ENCODE assay signal across 8 cellular contexts in the genomic region with DNA sequence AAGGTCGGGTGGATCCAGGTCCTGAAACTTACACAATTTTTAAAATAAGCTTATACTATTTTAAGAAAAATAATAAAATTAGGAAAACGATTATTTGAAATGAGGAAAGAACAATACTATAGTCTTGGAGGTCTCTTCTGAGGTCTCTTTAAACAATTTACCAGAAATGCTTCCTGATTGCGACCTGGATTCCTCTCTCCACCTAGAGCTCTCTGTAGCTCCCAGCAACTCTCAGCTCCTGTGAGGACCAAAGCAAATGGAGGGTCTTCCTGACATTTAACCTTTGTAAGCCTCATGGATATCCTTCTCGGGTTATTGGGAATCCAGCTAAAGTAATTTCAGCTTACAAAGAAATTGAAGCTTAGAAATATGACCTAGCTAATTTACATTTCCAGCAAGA. TPM values are rescaled to one million over a fixed set of nuclear protein-coding genes. Genes with fewer than 3 reads are reported as not detected.
DNase-seq lines count a peak whose midpoint lies in the region; ATAC-seq, FAIRE-seq and TF ChIP-seq lines count a peak whose summit lies in the region.

No MANE protein-coding gene starts in this region.

- DNase-seq in CD4-positive, alpha-beta memory T cell = no peak
- DNase-seq in endothelial cell of umbilical vein (ENCODE audit: low read depth, low spot score) = no peak
- DNase-seq in NCI-H524 (lab: John Stamatoyannopoulos, UW) = no peak
- DNase-seq in body of pancreas = no peak

- no peaks in the 10 kb centered on the region for H3K36me3 ChIP-seq in CD4-positive, alpha-beta memory T cell (ENCODE audit: insufficient read depth, low read length)
- H3K36me3 ChIP-seq in OCI-LY3 (replicated peaks; ENCODE audit: low read depth, low read length) = no peaks in the 10 kb centered on the region
- H3K36me3 ChIP-seq in endothelial cell of umbilical vein (ENCODE audit: control insufficient read depth in 2 of 2, extremely low read depth in 1 of 2, insufficient read depth in 2 of 2, low read length in 2 of 2) = no peaks in the 10 kb centered on the region
- H3K36me3 ChIP-seq in neutrophil = no peaks in the 10 kb centered on the region
- H3K36me3 ChIP-seq in body of pancreas (replicated peaks in 1 of 2; ENCODE audit: insufficient read depth in 1 of 2, low read depth in 2 of 2) = no peaks in the 10 kb centered on the region

- H3K9me1 ChIP-seq in endothelial cell of umbilical vein (replicated peaks; ENCODE audit: control insufficient read depth, extremely low read depth, insufficient read depth, low read length) = no peaks in the 10 kb centered on the region

- H3K27me3 Mint-ChIP-seq in CD4-positive, alpha-beta memory T cell = no peaks in the 10 kb centered on the region

- peak; percentile 24 for FAIRE-seq in endothelial cell of umbilical vein (lab: Jason Lieb, UNC)

- H3K36me3 Mint-ChIP-seq in CD4-positive, alpha-beta memory T cell = peaks cover 12 to 15% of the 10 kb centered on the region in 2 donors

- WGBS in body of pancreas, 2 donors = 17 to 24% methylated on average over 4 of the region's 4 CpGs

- no TSS peak for BruUV-seq in endothelial cell of umbilical vein (replicated peaks; lab: Mats Ljungman, UMichigan)

- POLR2A ChIA-PET in CD4-positive, alpha-beta memory T cell (lab: Charles Lee; ENCODE audit: partially characterized antibody) = interaction anchor here (0.7 to 1.1 kb wide), 3 partner anchors 12 to 751 kb away, joined by 3 to 4 read pairs (median 3); no protein-coding TSS in a partner anchor
- POLR2A ChIA-PET in endothelial cell of umbilical vein (lab: Charles Lee) = interaction anchor here (0.6 kb wide), 1 partner anchor 39 kb away, joined by 3 read pairs; no protein-coding TSS in a partner anchor

- H3K4me3 ChIP-seq in CD4-positive, alpha-beta memory T cell (ENCODE audit: low read length in 2 of 2) = peak overlapping the region in 1 of 2 donors; percentile 68
- peak overlapping the region; percentile 88 for H3K4me3 ChIP-seq in OCI-LY3 (ENCODE audit: low read length)
- H3K4me3 ChIP-seq in endothelial cell of umbilical vein (replicated peaks in 1 of 3; ENCODE audit: insufficient read depth in 1 of 3, low read depth in 1 of 3, low read length in 3 of 3) = peak overlapping the region; percentile 54 to 93 (median 70)
- peak overlapping the region; percentile 74 to 75 for H3K4me3 ChIP-seq in neutrophil (ENCODE audit: low read depth in 1 of 2, low read length in 1 of 2)
- H3K4me3 ChIP-seq in body of pancreas = peak overlapping the region in 1 of 2 donors; percentile 64

- dilution Hi-C loops in endothelial cell of umbilical vein (cut with MboI; ENCODE audit: extremely low pct_ligation_motif_present, low sequenced_read_pairs) = no loop called here

- intact Hi-C loops in CD4-positive, alpha-beta memory T cell (cut with micrococcal nuclease) = loop anchor here (5.0 kb wide), 1 partner anchor 216 kb away; a partner anchor contains a TSS
- intact Hi-C loops in endothelial cell of umbilical vein (cut with micrococcal nuclease) = loop anchor here (10.0 kb wide), 1 partner anchor 214 kb away; a partner anchor contains a TSS
- intact Hi-C loops in body of pancreas (cut with DNase I) = no loop called here

- H3K9me3 ChIP-seq in CD4-positive, alpha-beta memory T cell (ENCODE audit: control insufficient read depth in 1 of 2, low read length in 2 of 2) = no peaks in the 10 kb centered on the region
- H3K9me3 ChIP-seq in OCI-LY3 (ENCODE audit: insufficient read depth, low read length) = no peaks in the 10 kb centered on the region
- H3K9me3 ChIP-seq in endothelial cell of umbilical vein (replicated peaks; ENCODE audit: control insufficient read depth, insufficient read depth, low read length) = no peaks in the 10 kb centered on the region
- peaks cover 8% of the 10 kb centered on the region for H3K9me3 ChIP-seq in neutrophil
- H3K9me3 ChIP-seq in body of pancreas = peaks cover 0 to 9% (median 0%) of the 10 kb centered on the region in 3 donors

- peak overlapping the region; percentile 94 for H2AFZ ChIP-seq in OCI-LY3 (ENCODE audit: low read depth, low read length)
- peak overlapping the region; percentile 99 for H2AFZ ChIP-seq in endothelial cell of umbilical vein (ENCODE audit: low read depth, low read length)

- no peak for TF ChIP-seq CTCF in OCI-LY3 (IDR thresholded peaks at IDR 0.05; ENCODE audit: low read depth, low read length)
- no peak for TF ChIP-seq CTCF in endothelial cell of umbilical vein (IDR thresholded peaks at IDR 0.05; ENCODE audit: extremely low read depth in 1 of 2, insufficient read depth in 1 of 2, low read depth in 1 of 2, low read length in 2 of 2)
- TF ChIP-seq CTCF in neutrophil (IDR thresholded peaks at IDR 0.05) = no peak
- no peak for TF ChIP-seq CTCF in body of pancreas (IDR thresholded peaks at IDR 0.05)

- peak overlapping the region in 5 of 7 donors; percentile 42 to 95 (median 80) for H3K27ac Mint-ChIP-seq in CD4-positive, alpha-beta memory T cell

- TF ChIP-seq POLR2A in endothelial cell of umbilical vein (IDR thresholded peaks at IDR 0.05; ENCODE audit: low read depth, low read length) (no peak), body of pancreas (IDR thresholded peaks at IDR 0.05) (no peak)

- CTCF ChIA-PET in CD4-positive, alpha-beta memory T cell (lab: Charles Lee; ENCODE audit: partially characterized antibody) = interaction anchor here (1.0 to 1.5 kb wide), 3 partner anchors 18 to 284 kb away, joined by 3 read pairs; no protein-coding TSS in a partner anchor
- CTCF ChIA-PET in endothelial cell of umbilical vein (lab: Charles Lee) = interaction anchor here (1.1 to 1.9 kb wide), 3 partner anchors 11 to 210 kb away, joined by 6 to 11 read pairs (median 7); no protein-coding TSS in a partner anchor

- ATAC-seq in HG03280 (IDR thresholded peaks at IDR 0.05; ENCODE audit: unreplicated experiment) = no peak
- ATAC-seq in body of pancreas = no peak
- no peak for ATAC-seq in HG02981 (IDR thresholded peaks at IDR 0.05; ENCODE audit: unreplicated experiment)

- peaks cover 7% of the 10 kb centered on the region for H3K4me1 ChIP-seq in CD4-positive, alpha-beta memory T cell (ENCODE audit: insufficient read depth, low read length)
- H3K4me1 ChIP-seq in OCI-LY3 (ENCODE audit: low read length) (no peaks in the 10 kb centered on the region; the same call in 1 of the 2 replicates), endothelial cell of umbilical vein (ENCODE audit: control insufficient read depth, extremely low read depth, insufficient read depth, low read length) (peaks cover 2% of the 10 kb centered on the region), neutrophil (ENCODE audit: control insufficient read depth in 1 of 2, insufficient read depth in 1 of 2, low read depth in 1 of 2, low read length in 1 of 2) (peaks cover 5 to 12% of the 10 kb centered on the region in 2 experiments), body of pancreas (peaks cover 5% of the 10 kb centered on the region)

- H3K4me2 ChIP-seq in OCI-LY3 (ENCODE audit: low read length) (peak overlapping the region; percentile 74), endothelial cell of umbilical vein (ENCODE audit: insufficient read depth, low read length) (peak overlapping the region; percentile 71)

- peaks cover 13 to 43% (median 18%) of the 10 kb centered on the region in 4 donors for H3K4me1 Mint-ChIP-seq in CD4-positive, alpha-beta memory T cell

- peak overlapping the region; percentile 60 for H3K27ac ChIP-seq in CD4-positive, alpha-beta memory T cell (ENCODE audit: low read depth, low read length)
- H3K27ac ChIP-seq in OCI-LY3 (ENCODE audit: low read length) (no peak overlapping the region), endothelial cell of umbilical vein (ENCODE audit: insufficient read depth, low read depth, low read length) (no peak overlapping the region), neutrophil (no peak overlapping the region), body of pancreas (peak overlapping the region in 2 of 4 donors; percentile 75 to 87)

- H4K20me1 ChIP-seq in OCI-LY3 (ENCODE audit: insufficient read depth, low read length) = no peaks in the 10 kb centered on the region
- H4K20me1 ChIP-seq in endothelial cell of umbilical vein (replicated peaks; ENCODE audit: control insufficient read depth, extremely low read depth, insufficient read depth, low read length) = no peaks in the 10 kb centered on the region

- H3K9me3 Mint-ChIP-seq in CD4-positive, alpha-beta memory T cell = peaks cover 0 to 13% (median 11%) of the 10 kb centered on the region in 8 donors

- H3K4me3 Mint-ChIP-seq in CD4-positive, alpha-beta memory T cell = peak overlapping the region; percentile 92 to 99 (median 98)

- H3K9ac ChIP-seq in OCI-LY3 (ENCODE audit: low read length) (peak overlapping the region; percentile 64), endothelial cell of umbilical vein (replicated peaks; ENCODE audit: extremely low read depth, insufficient read depth, low read length) (peak overlapping the region; percentile 49)

- no peaks in the 10 kb centered on the region for H3K27me3 ChIP-seq in CD4-positive, alpha-beta memory T cell (ENCODE audit: insufficient read depth, low read length)
- no peaks in the 10 kb centered on the region for H3K27me3 ChIP-seq in OCI-LY3 (ENCODE audit: low read depth, low read length)
- peaks cover 0 to 2% of the 10 kb centered on the region in 2 experiments for H3K27me3 ChIP-seq in endothelial cell of umbilical vein (ENCODE audit: control insufficient read depth in 2 of 2, insufficient read depth in 2 of 2, low read length in 2 of 2)
- no peaks in the 10 kb centered on the region for H3K27me3 ChIP-seq in neutrophil
- H3K27me3 ChIP-seq in body of pancreas = no peaks in the 10 kb centered on the region

- H3K79me2 ChIP-seq in OCI-LY3 (ENCODE audit: low read length) = no peaks in the 10 kb centered on the region
- no peaks in the 10 kb centered on the region for H3K79me2 ChIP-seq in endothelial cell of umbilical vein (ENCODE audit: control insufficient read depth, insufficient read depth, low read length)

RNA-seq across cellular contexts. Expression of a gene that starts 0.9 kb away (rescaled TPM):
- total RNA-seq in CD4-positive, alpha-beta memory T cell = 1 to 10 TPM; 6.0 to 7.5 TPM
- 1 to 10 TPM in 1 of 2 donors, under 1 TPM in 1; 0.46 to 1.5 TPM for polyA plus RNA-seq in CD4-positive, alpha-beta memory T cell
- total RNA-seq in endothelial cell of umbilical vein (1.5 and 1.7 TPM in 2 replicates), body of pancreas (1 to 10 TPM; 4.7 to 6.6 TPM)
- polyA plus RNA-seq in endothelial cell of umbilical vein = 0.24 and 0.36 TPM in 2 replicates
- polyA plus RNA-seq in endothelial cell of umbilical vein (2011; cell fraction: cytosol; rRNA removed) = 0.23 and 0.27 TPM in 2 replicates
- polyA plus RNA-seq in endothelial cell of umbilical vein (2011; cell fraction: nucleus; rRNA removed) = 1.3 and 1.9 TPM in 2 replicates
- polyA plus RNA-seq in endothelial cell of umbilical vein (2012) = 0.47 and 0.91 TPM in 2 replicates
- polyA minus RNA-seq in endothelial cell of umbilical vein = 0.73 and 1.2 TPM in 2 replicates
- polyA minus RNA-seq in endothelial cell of umbilical vein (2011; cell fraction: cytosol; rRNA and poly(A)+ RNA removed) = 0.82 TPM
- 1.9 and 2.0 TPM in 2 replicates for polyA minus RNA-seq in endothelial cell of umbilical vein (2011; cell fraction: nucleus; rRNA and poly(A)+ RNA removed)

RNA-seq across cellular contexts. Expression of a gene that starts 5.8 kb away (rescaled TPM):
- total RNA-seq in CD4-positive, alpha-beta memory T cell = not detected
- polyA plus RNA-seq in CD4-positive, alpha-beta memory T cell = not detected
- not detected in 2 replicates for total RNA-seq in endothelial cell of umbilical vein
- not detected in 2 replicates for polyA plus RNA-seq in endothelial cell of umbilical vein
- polyA plus RNA-seq in endothelial cell of umbilical vein (2011; cell fraction: cytosol; rRNA removed) = 0.08 TPM in 1 of 2 replicates, not detected in the other
- polyA plus RNA-seq in endothelial cell of umbilical vein (2011; cell fraction: nucleus; rRNA removed) = not detected in 2 replicates
- 0.61 and 1.2 TPM in 2 replicates for polyA plus RNA-seq in endothelial cell of umbilical vein (2012)
- polyA minus RNA-seq in endothelial cell of umbilical vein = not detected in 2 replicates
- polyA minus RNA-seq in endothelial cell of umbilical vein (2011; cell fraction: cytosol; rRNA and poly(A)+ RNA removed) = not detected
- not detected in 2 replicates for polyA minus RNA-seq in endothelial cell of umbilical vein (2011; cell fraction: nucleus; rRNA and poly(A)+ RNA removed)
- not detected for total RNA-seq in body of pancreas

RNA-seq across cellular contexts. Expression of a gene that starts 51.2 kb away (rescaled TPM):
- under 1 TPM; 0.44 to 0.49 TPM for total RNA-seq in CD4-positive, alpha-beta memory T cell
- polyA plus RNA-seq in CD4-positive, alpha-beta memory T cell = under 1 TPM in 1 of 2 donors, not detected in 1; 0.55 TPM
- total RNA-seq in endothelial cell of umbilical vein (8.7 and 11.2 TPM in 2 replicates), body of pancreas (not detected)
- polyA plus RNA-seq in endothelial cell of umbilical vein = 4.3 and 4.5 TPM in 2 replicates
- 3.4 and 3.8 TPM in 2 replicates for polyA plus RNA-seq in endothelial cell of umbilical vein (2011; cell fraction: cytosol; rRNA removed)
- polyA plus RNA-seq in endothelial cell of umbilical vein (2011; cell fraction: nucleus; rRNA removed) = 1.9 and 2.8 TPM in 2 replicates
- 2.7 and 4.5 TPM in 2 replicates for polyA plus RNA-seq in endothelial cell of umbilical vein (2012)
- polyA minus RNA-seq in endothelial cell of umbilical vein = 2.3 and 2.9 TPM in 2 replicates
- polyA minus RNA-seq in endothelial cell of umbilical vein (2011; cell fraction: cytosol; rRNA and poly(A)+ RNA removed) = not detected
- 2.6 and 3.7 TPM in 2 replicates for polyA minus RNA-seq in endothelial cell of umbilical vein (2011; cell fraction: nucleus; rRNA and poly(A)+ RNA removed)
